1 cellular context compared by ENCODE assay signal in genomic region chr12:49478949-49479664, GRCh38.
TF ChIP-seq lines count a peak whose summit lies in the region.

No MANE protein-coding gene starts in this region.

TF ChIP-seq in WTC11, 78 proteins besides CTCF, POLR2A, EP300 and RAD21 (continued from another document):
- no peak for TF ChIP-seq ARID4B (CRISPR knock-in tag; IDR thresholded peaks at IDR 0.05; ENCODE audit: borderline replicate concordance)
- no peak for TF ChIP-seq TCF7 (CRISPR knock-in tag; IDR thresholded peaks at IDR 0.05; ENCODE audit: low read depth)
- TF ChIP-seq JAZF1 (CRISPR knock-in tag; IDR thresholded peaks at IDR 0.05) = no peak
- no peak for TF ChIP-seq SP1 (CRISPR knock-in tag; conservative IDR thresholded peaks at IDR 0.05)
- no peak for TF ChIP-seq PRRX2 (CRISPR knock-in tag; IDR thresholded peaks at IDR 0.05)
- no peak for TF ChIP-seq ZNF219 (CRISPR knock-in tag; IDR thresholded peaks at IDR 0.05; ENCODE audit: borderline replicate concordance)
- no peak for TF ChIP-seq GABPB1 (CRISPR knock-in tag; IDR thresholded peaks at IDR 0.05)
